1 cellular context compared by ENCODE assay signal in genomic region chr18:35247412-35248249, GRCh38.
TF ChIP-seq lines count a peak whose summit lies in the region.

No MANE protein-coding gene starts in this region.

TF ChIP-seq in IMR-90, 13 proteins besides CTCF, POLR2A, EP300 and RAD21:
- TF ChIP-seq BHLHE40 (IDR thresholded peaks at IDR 0.05; ENCODE audit: low read depth, low read length) = no peak
- TF ChIP-seq CHD1 (IDR thresholded peaks at IDR 0.05; ENCODE audit: low read depth, low read length) = no peak
- no peak for TF ChIP-seq RFX5 (IDR thresholded peaks at IDR 0.05; ENCODE audit: low read depth, low read length)
- TF ChIP-seq MAFK (IDR thresholded peaks at IDR 0.05; ENCODE audit: low read depth, low read length) = no peak
- no peak for TF ChIP-seq MXI1 (IDR thresholded peaks at IDR 0.05; ENCODE audit: borderline replicate concordance, low read depth, low read length)
- TF ChIP-seq RCOR1 (IDR thresholded peaks at IDR 0.05; ENCODE audit: insufficient replicate concordance, low read length) = no peak
- TF ChIP-seq FOS (IDR thresholded peaks at IDR 0.05; ENCODE audit: low read depth, low read length) = no peak
- TF ChIP-seq CEBPB (IDR thresholded peaks at IDR 0.05; ENCODE audit: low read depth, low read length) = peak; percentile 41; the same call in 1 of the 2 replicates
- TF ChIP-seq, protein P1, sequence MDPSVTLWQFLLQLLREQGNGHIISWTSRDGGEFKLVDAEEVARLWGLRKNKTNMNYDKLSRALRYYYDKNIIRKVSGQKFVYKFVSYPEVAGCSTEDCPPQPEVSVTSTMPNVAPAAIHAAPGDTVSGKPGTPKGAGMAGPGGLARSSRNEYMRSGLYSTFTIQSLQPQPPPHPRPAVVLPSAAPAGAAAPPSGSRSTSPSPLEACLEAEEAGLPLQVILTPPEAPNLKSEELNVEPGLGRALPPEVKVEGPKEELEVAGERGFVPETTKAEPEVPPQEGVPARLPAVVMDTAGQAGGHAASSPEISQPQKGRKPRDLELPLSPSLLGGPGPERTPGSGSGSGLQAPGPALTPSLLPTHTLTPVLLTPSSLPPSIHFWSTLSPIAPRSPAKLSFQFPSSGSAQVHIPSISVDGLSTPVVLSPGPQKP (IDR thresholded peaks at IDR 0.05; ENCODE audit: borderline replicate concordance, low read depth, low read length) = no peak
